13 cellular contexts compared by ENCODE assay signal in genomic region chr6:75147512-75147911, GRCh38. TPM values are rescaled to one million over a fixed set of nuclear protein-coding genes. Genes with fewer than 3 reads are reported as not detected.
DNase-seq lines count a peak whose midpoint lies in the region; ATAC-seq and TF ChIP-seq lines count a peak whose summit lies in the region.
"Had no signal": no experiment of that assay in that cellular context is flagged by ENCODE, and none has a peak within 500 bp of the region (broad histone marks: within the 10 kb centered on the region; RNA-seq: fewer than 3 reads in every experiment).

No MANE protein-coding gene starts in this region.

- no peak overlapping the region for H3K27ac Mint-ChIP-seq in activated CD8-positive, alpha-beta T cell treated with anti-CD3 and anti-CD28 coated beads for 36 hours
- H3K27ac Mint-ChIP-seq in activated CD8-positive, alpha-beta T cell treated with anti-CD3 and anti-CD28 coated beads, Interleukin-2, amount 10 ng/mL, durations not matched to agents 7 days and 5 days: no peak overlapping the region
- H3K27ac Mint-ChIP-seq in stimulated activated naive B cell treated with anti-CD40 and anti-IgM and Interleukin-4, amounts not matched to agents 10 μg/mL and 1 μg/mL and 100 μg/mL, for 72 hours: no peak overlapping the region
- H3K27ac Mint-ChIP-seq: activated naive CD4-positive, alpha-beta T cell treated with anti-CD3 and anti-CD28 coated beads, Interleukin-2, amount 10 ng/mL, durations not matched to agents 7 days and 5 days had no signal

- H3K4me1 Mint-ChIP-seq in activated CD8-positive, alpha-beta T cell treated with anti-CD3 and anti-CD28 coated beads for 36 hours (ENCODE audit: low read depth): peaks cover 2% of the 10 kb centered on the region
- H3K4me1 Mint-ChIP-seq in activated CD8-positive, alpha-beta T cell treated with anti-CD3 and anti-CD28 coated beads, Interleukin-2, amount 10 ng/mL, durations not matched to agents 7 days and 5 days (ENCODE audit: low read depth): no peaks in the 10 kb centered on the region
- peaks cover 0 to 2% of the 10 kb centered on the region in 2 donors for H3K4me1 Mint-ChIP-seq in stimulated activated naive B cell treated with anti-CD40 and anti-IgM and Interleukin-4, amounts not matched to agents 10 μg/mL and 1 μg/mL and 100 μg/mL, for 72 hours
- H3K4me1 Mint-ChIP-seq: activated naive CD4-positive, alpha-beta T cell treated with anti-CD3 and anti-CD28 coated beads, Interleukin-2, amount 10 ng/mL, durations not matched to agents 7 days and 5 days had no signal

- CTCF ChIA-PET in activated CD8-positive, alpha-beta T cell treated with anti-CD3 and anti-CD28 coated beads for 36 hours (lab: Charles Lee): interaction anchor here (0.7 kb wide), 1 partner anchor 37 kb away, joined by 3 read pairs; no protein-coding TSS in a partner anchor
- CTCF ChIA-PET in activated CD8-positive, alpha-beta T cell treated with anti-CD3 and anti-CD28 coated beads, Interleukin-2, amount 10 ng/mL, durations not matched to agents 7 days and 5 days (lab: Charles Lee): no interaction called here

- no peaks in the 10 kb centered on the region for H3K36me3 Mint-ChIP-seq in activated CD8-positive, alpha-beta T cell treated with anti-CD3 and anti-CD28 coated beads for 36 hours (ENCODE audit: low read depth)
- no peaks in the 10 kb centered on the region for H3K36me3 Mint-ChIP-seq in activated CD8-positive, alpha-beta T cell treated with anti-CD3 and anti-CD28 coated beads, Interleukin-2, amount 10 ng/mL, durations not matched to agents 7 days and 5 days (ENCODE audit: low read depth)
- no peaks in the 10 kb centered on the region for H3K36me3 Mint-ChIP-seq in stimulated activated naive B cell treated with anti-CD40 and anti-IgM and Interleukin-4, amounts not matched to agents 10 μg/mL and 1 μg/mL and 100 μg/mL, for 72 hours
- H3K36me3 Mint-ChIP-seq: activated naive CD4-positive, alpha-beta T cell treated with anti-CD3 and anti-CD28 coated beads, Interleukin-2, amount 10 ng/mL, durations not matched to agents 7 days and 5 days had no signal

- H3K27ac ChIP-seq in substantia nigra (ENCODE audit: low read depth, low read length, poor library complexity, severe bottlenecking): no peak overlapping the region
- H3K27ac ChIP-seq: epithelial cell of prostate, left ventricle myocardium inferior had no signal

- H3K27me3 Mint-ChIP-seq in activated CD8-positive, alpha-beta T cell treated with anti-CD3 and anti-CD28 coated beads for 36 hours: peaks cover 14% of the 10 kb centered on the region
- no peaks in the 10 kb centered on the region for H3K27me3 Mint-ChIP-seq in activated CD8-positive, alpha-beta T cell treated with anti-CD3 and anti-CD28 coated beads, Interleukin-2, amount 10 ng/mL, durations not matched to agents 7 days and 5 days (ENCODE audit: low read depth)
- peaks cover 0 to 8% of the 10 kb centered on the region in 2 donors for H3K27me3 Mint-ChIP-seq in stimulated activated naive B cell treated with anti-CD40 and anti-IgM and Interleukin-4, amounts not matched to agents 10 μg/mL and 1 μg/mL and 100 μg/mL, for 72 hours
- H3K27me3 Mint-ChIP-seq: activated naive CD4-positive, alpha-beta T cell treated with anti-CD3 and anti-CD28 coated beads, Interleukin-2, amount 10 ng/mL, durations not matched to agents 7 days and 5 days had no signal

- no peaks in the 10 kb centered on the region for H3K9me3 Mint-ChIP-seq in activated CD8-positive, alpha-beta T cell treated with anti-CD3 and anti-CD28 coated beads for 36 hours
- no peaks in the 10 kb centered on the region for H3K9me3 Mint-ChIP-seq in activated CD8-positive, alpha-beta T cell treated with anti-CD3 and anti-CD28 coated beads, Interleukin-2, amount 10 ng/mL, durations not matched to agents 7 days and 5 days (ENCODE audit: insufficient read depth)
- H3K9me3 Mint-ChIP-seq in stimulated activated naive B cell treated with anti-CD40 and anti-IgM and Interleukin-4, amounts not matched to agents 10 μg/mL and 1 μg/mL and 100 μg/mL, for 72 hours: peaks cover 4 to 8% of the 10 kb centered on the region in 2 donors
- H3K9me3 Mint-ChIP-seq: activated naive CD4-positive, alpha-beta T cell treated with anti-CD3 and anti-CD28 coated beads, Interleukin-2, amount 10 ng/mL, durations not matched to agents 7 days and 5 days had no signal

- no peak overlapping the region for H3K4me3 Mint-ChIP-seq in activated CD8-positive, alpha-beta T cell treated with anti-CD3 and anti-CD28 coated beads for 36 hours
- no peak overlapping the region for H3K4me3 Mint-ChIP-seq in activated CD8-positive, alpha-beta T cell treated with anti-CD3 and anti-CD28 coated beads, Interleukin-2, amount 10 ng/mL, durations not matched to agents 7 days and 5 days
- no peak overlapping the region for H3K4me3 Mint-ChIP-seq in stimulated activated naive B cell treated with anti-CD40 and anti-IgM and Interleukin-4, amounts not matched to agents 10 μg/mL and 1 μg/mL and 100 μg/mL, for 72 hours
- H3K4me3 Mint-ChIP-seq: activated naive CD4-positive, alpha-beta T cell treated with anti-CD3 and anti-CD28 coated beads, Interleukin-2, amount 10 ng/mL, durations not matched to agents 7 days and 5 days had no signal

- TF ChIP-seq CTCF in activated CD8-positive, alpha-beta T cell treated with anti-CD3 and anti-CD28 coated beads for 36 hours (IDR thresholded peaks at IDR 0.05): no peak

- intact Hi-C loops in activated CD8-positive, alpha-beta T cell treated with anti-CD3 and anti-CD28 coated beads for 36 hours (cut with micrococcal nuclease): no loop called here

- ATAC-seq in activated CD8-positive, alpha-beta T cell treated with anti-CD3 and anti-CD28 coated beads for 36 hours: peak; percentile 80
- no peak for ATAC-seq in activated CD8-positive, alpha-beta T cell treated with anti-CD3 and anti-CD28 coated beads, Interleukin-2, amount 10 ng/mL, durations not matched to agents 7 days and 5 days
- ATAC-seq in HG03432 (IDR thresholded peaks at IDR 0.05; ENCODE audit: unreplicated experiment): peak; percentile 93
- peak; percentile 96 to 98 for ATAC-seq in stimulated activated naive B cell treated with anti-CD40 and anti-IgM and Interleukin-4, amounts not matched to agents 10 μg/mL and 1 μg/mL and 100 μg/mL, for 72 hours (replicated peaks)

- POLR2A ChIA-PET in activated CD8-positive, alpha-beta T cell treated with anti-CD3 and anti-CD28 coated beads for 36 hours (lab: Charles Lee): interaction anchor here (0.6 kb wide), 1 partner anchor 57 kb away, joined by 3 read pairs; no protein-coding TSS in a partner anchor
- POLR2A ChIA-PET in activated CD8-positive, alpha-beta T cell treated with anti-CD3 and anti-CD28 coated beads, Interleukin-2, amount 10 ng/mL, durations not matched to agents 7 days and 5 days (lab: Charles Lee): no interaction called here

- no peak for DNase-seq in activated CD8-positive, alpha-beta T cell treated with anti-CD3 and anti-CD28 coated beads for 36 hours
- DNase-seq in activated CD8-positive, alpha-beta T cell treated with anti-CD3 and anti-CD28 coated beads, Interleukin-2, amount 10 ng/mL, durations not matched to agents 7 days and 5 days: no peak
- peak; percentile 19 for DNase-seq in HCEC 1CT
- no peak for DNase-seq in stimulated activated naive B cell treated with anti-CD40 and anti-IgM and Interleukin-4, amounts not matched to agents 10 μg/mL and 1 μg/mL and 100 μg/mL, for 72 hours
- no peak for DNase-seq in substantia nigra (lab: John Stamatoyannopoulos, UW)
- no peak for DNase-seq in islet precursor cell
- DNase-seq in nucleus accumbens (lab: John Stamatoyannopoulos, UW): no peak
- DNase-seq: activated naive CD4-positive, alpha-beta T cell treated with anti-CD3 and anti-CD28 coated beads, Interleukin-2, amount 10 ng/mL, durations not matched to agents 7 days and 5 days; KBM-7; left ventricle myocardium inferior; NCI-H82 had no signal

RNA-seq across cellular contexts. Expression of gene COL12A1, which starts 58.3 kb away (rescaled TPM):
- total RNA-seq in activated CD8-positive, alpha-beta T cell treated with anti-CD3 and anti-CD28 coated beads for 36 hours: under 1 TPM in 1 of 2 experiments, not detected in 1; 0.09 TPM
- total RNA-seq in activated CD8-positive, alpha-beta T cell treated with anti-CD3 and anti-CD28 coated beads, Interleukin-2, amount 10 ng/mL, durations not matched to agents 7 days and 5 days: under 1 TPM in 1 of 2 experiments, not detected in 1; 0.05 TPM
